In the genomic region with DNA sequence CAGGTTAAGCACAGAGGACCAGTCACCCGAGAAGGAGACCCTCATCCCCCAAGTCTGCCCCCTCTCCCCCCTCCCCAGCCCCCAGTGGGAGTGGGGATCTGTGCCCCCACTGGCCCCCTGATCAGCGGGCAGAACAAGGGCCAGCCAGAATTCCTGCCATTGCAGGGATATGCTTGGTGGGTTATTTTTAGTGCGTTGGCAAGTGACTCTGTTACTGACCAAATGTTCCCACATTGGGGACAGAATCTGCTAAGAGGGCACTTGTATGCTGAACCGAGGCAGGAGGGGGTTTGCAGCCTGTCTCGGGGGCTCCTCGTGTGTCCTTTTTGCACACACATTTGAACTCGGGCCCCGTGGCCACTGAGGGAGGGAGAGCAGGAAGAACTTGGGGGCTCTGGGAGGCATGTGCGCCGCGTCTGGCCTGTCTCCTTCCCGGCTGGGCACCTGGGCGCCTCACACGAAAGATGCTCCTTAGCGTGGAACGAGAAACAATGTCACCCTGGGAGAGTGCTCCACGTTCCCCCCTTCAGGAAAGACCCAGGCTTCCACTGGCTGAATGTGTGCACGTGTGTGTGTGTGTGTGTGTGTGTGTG, we compare ENCODE assay signal across 17 cellular contexts.
A peak's percentile ranks its signal among the peaks of the same experiment; 100 is the strongest.
DNase-seq lines count a peak whose midpoint lies in the region; ATAC-seq and TF ChIP-seq lines count a peak whose summit lies in the region.
"Had no signal": no experiment of that assay in that cellular context is flagged by ENCODE, and none has a peak within 500 bp of the region (broad histone marks: within the 10 kb centered on the region; RNA-seq: fewer than 3 reads in every experiment).

No MANE protein-coding gene starts in this region.

- H3K4me1 ChIP-seq in right cardiac atrium (ENCODE audit: control insufficient read depth, insufficient read depth, low read length), result no peaks in the 10 kb centered on the region
- H3K4me1 ChIP-seq in gastrocnemius medialis, result peaks cover 56 to 68% of the 10 kb centered on the region in 2 donors
- H3K4me1 ChIP-seq in OCI-LY7 (ENCODE audit: insufficient read depth, low read length, poor library complexity, severe bottlenecking), result peaks cover 3% of the 10 kb centered on the region

- CTCF ChIA-PET in activated CD8-positive, alpha-beta T cell treated with anti-CD3 and anti-CD28 coated beads, Interleukin-2, amount 10 ng/mL, durations not matched to agents 7 days and 5 days (lab: Charles Lee), result interaction anchor here (0.9 to 1.1 kb wide), 2 partner anchors 27 to 367 kb away, joined by 3 read pairs; no protein-coding TSS in a partner anchor
- CTCF ChIA-PET in OCI-LY7 (lab: Charles Lee; ENCODE audit: unreplicated experiment), result no interaction called here

- no peak overlapping the region for H3K27ac Mint-ChIP-seq in activated CD8-positive, alpha-beta T cell treated with anti-CD3 and anti-CD28 coated beads, Interleukin-2, amount 10 ng/mL, durations not matched to agents 7 days and 5 days
- H3K27ac Mint-ChIP-seq in activated naive CD8-positive, alpha-beta T cell treated with anti-CD3 and anti-CD28 coated beads, Interleukin-2, amount 50 U/mL, for 24 hours, result no peak overlapping the region
- H3K27ac Mint-ChIP-seq: B cell had no signal

- no peak for TF ChIP-seq CTCF in gastrocnemius medialis (IDR thresholded peaks at IDR 0.05 in 4 of 5, conservative IDR thresholded peaks at IDR 0.05 in 1 of 5)
- no peak for TF ChIP-seq CTCF in OCI-LY7 (conservative IDR thresholded peaks at IDR 0.05; ENCODE audit: low read length)

- no TSS peak for BruUV-seq in OCI-LY7 (replicated peaks; lab: Mats Ljungman, UMichigan)

- WGBS in right cardiac atrium, result 44% methylated on average over 18 of the region's 18 CpGs

- intact Hi-C loops in Right ventricle myocardium superior (cut with DNase I) (loop anchor here (5.0 to 10.0 kb wide), 2 partner anchors 66 to 198 kb away; a partner anchor contains a TSS), right cardiac atrium (cut with DNase I) (loop anchor here (5.0 to 10.0 kb wide), 4 partner anchors 71 to 348 kb away; no protein-coding TSS in a partner anchor), gastrocnemius medialis (cut with DNase I; ENCODE audit: low total_unique reads) (loop anchor here (2.0 to 5.0 kb wide), 3 partner anchors 171 to 251 kb away; no protein-coding TSS in a partner anchor), OCI-LY7 (cut with micrococcal nuclease; ENCODE audit: unreplicated experiment) (no loop called here)

- POLR2A ChIA-PET in activated CD8-positive, alpha-beta T cell treated with anti-CD3 and anti-CD28 coated beads, Interleukin-2, amount 10 ng/mL, durations not matched to agents 7 days and 5 days (lab: Charles Lee), result no interaction called here
- POLR2A ChIA-PET in OCI-LY7 (lab: Charles Lee), result interaction anchor here (0.7 kb wide), 1 partner anchor 311 kb away, joined by 5 read pairs; no protein-coding TSS in a partner anchor

- no peaks in the 10 kb centered on the region for H3K9me2 ChIP-seq in OCI-LY7 (ENCODE audit: insufficient read depth, low read length)

- peak; percentile 72 for ATAC-seq in Right ventricle myocardium superior (ENCODE audit: poor library complexity)
- peak; percentile 32 to 47 for ATAC-seq in right cardiac atrium
- ATAC-seq in gastrocnemius medialis, result peak; percentile 67 to 78
- ATAC-seq in activated CD8-positive, alpha-beta T cell treated with anti-CD3 and anti-CD28 coated beads, Interleukin-2, amount 10 ng/mL, durations not matched to agents 7 days and 5 days, result no peak
- no peak for ATAC-seq in activated naive CD8-positive, alpha-beta T cell treated with anti-CD3 and anti-CD28 coated beads, Interleukin-2, amount 50 U/mL, for 24 hours

- H3K27me3 Mint-ChIP-seq in activated CD8-positive, alpha-beta T cell treated with anti-CD3 and anti-CD28 coated beads, Interleukin-2, amount 10 ng/mL, durations not matched to agents 7 days and 5 days (ENCODE audit: low read depth), result peaks cover 47% of the 10 kb centered on the region
- H3K27me3 Mint-ChIP-seq in activated naive CD8-positive, alpha-beta T cell treated with anti-CD3 and anti-CD28 coated beads, Interleukin-2, amount 50 U/mL, for 24 hours, result peaks cover 37% of the 10 kb centered on the region

- H3K9me3 Mint-ChIP-seq in activated CD8-positive, alpha-beta T cell treated with anti-CD3 and anti-CD28 coated beads, Interleukin-2, amount 10 ng/mL, durations not matched to agents 7 days and 5 days (ENCODE audit: insufficient read depth), result no peaks in the 10 kb centered on the region
- no peaks in the 10 kb centered on the region for H3K9me3 Mint-ChIP-seq in activated naive CD8-positive, alpha-beta T cell treated with anti-CD3 and anti-CD28 coated beads, Interleukin-2, amount 50 U/mL, for 24 hours

- TF ChIP-seq POLR2A in gastrocnemius medialis (IDR thresholded peaks at IDR 0.05), result peak in 1 of 2 donors; percentile 6

- no peak overlapping the region for H3K4me2 ChIP-seq in OCI-LY7 (ENCODE audit: low read length)

- peaks cover 10% of the 10 kb centered on the region for H3K4me1 Mint-ChIP-seq in activated CD8-positive, alpha-beta T cell treated with anti-CD3 and anti-CD28 coated beads, Interleukin-2, amount 10 ng/mL, durations not matched to agents 7 days and 5 days (ENCODE audit: low read depth)
- H3K4me1 Mint-ChIP-seq in activated naive CD8-positive, alpha-beta T cell treated with anti-CD3 and anti-CD28 coated beads, Interleukin-2, amount 50 U/mL, for 24 hours, result peaks cover 11% of the 10 kb centered on the region

- H3K4me3 ChIP-seq in right cardiac atrium (ENCODE audit: low read length) (no peak overlapping the region), gastrocnemius medialis (peak overlapping the region in 2 of 4 donors; percentile 7 to 15), OCI-LY7 (ENCODE audit: low read depth, low read length, poor library complexity, severe bottlenecking) (no peak overlapping the region)
- H3K4me3 ChIP-seq: HAP-1 had no signal

- H4K20me1 ChIP-seq in OCI-LY7 (ENCODE audit: insufficient read depth, low read length), result no peaks in the 10 kb centered on the region

- H3K27me3 ChIP-seq in right cardiac atrium (ENCODE audit: control insufficient read depth, insufficient read depth), result no peaks in the 10 kb centered on the region
- H3K27me3 ChIP-seq in gastrocnemius medialis, result peaks cover 0 to 3% (median 0%) of the 10 kb centered on the region in 3 donors

- H3K36me3 ChIP-seq in gastrocnemius medialis (no peaks in the 10 kb centered on the region), OCI-LY7 (ENCODE audit: insufficient read depth, low read length) (no peaks in the 10 kb centered on the region)
- H3K36me3 ChIP-seq: HAP-1 had no signal

- no peaks in the 10 kb centered on the region for H3K36me3 Mint-ChIP-seq in activated CD8-positive, alpha-beta T cell treated with anti-CD3 and anti-CD28 coated beads, Interleukin-2, amount 10 ng/mL, durations not matched to agents 7 days and 5 days (ENCODE audit: low read depth)
- H3K36me3 Mint-ChIP-seq in activated naive CD8-positive, alpha-beta T cell treated with anti-CD3 and anti-CD28 coated beads, Interleukin-2, amount 50 U/mL, for 24 hours (ENCODE audit: low read depth), result no peaks in the 10 kb centered on the region

- no peak overlapping the region for H2AFZ ChIP-seq in OCI-LY7 (ENCODE audit: low read length)

- no peak overlapping the region for H3K4me3 Mint-ChIP-seq in activated CD8-positive, alpha-beta T cell treated with anti-CD3 and anti-CD28 coated beads, Interleukin-2, amount 10 ng/mL, durations not matched to agents 7 days and 5 days
- H3K4me3 Mint-ChIP-seq in activated naive CD8-positive, alpha-beta T cell treated with anti-CD3 and anti-CD28 coated beads, Interleukin-2, amount 50 U/mL, for 24 hours, result no peak overlapping the region
- H3K4me3 Mint-ChIP-seq: B cell had no signal

- in situ Hi-C loops in G401 (cut with HindIII; ENCODE audit: low sequenced_read_pairs), result no loop called here
- in situ Hi-C loops in gastrocnemius medialis (cut with MboI; ENCODE audit: low sequenced_read_pairs in 4 of 4), result loop anchor here in 1 of 4 donors (5.0 kb wide), 1 partner anchor 356 kb away; no protein-coding TSS in a partner anchor

- H3K79me2 ChIP-seq in OCI-LY7 (ENCODE audit: insufficient read depth, low read depth, low read length), result no peaks in the 10 kb centered on the region

- H3K9me3 ChIP-seq in right cardiac atrium (ENCODE audit: control insufficient read depth, low read length) (no peaks in the 10 kb centered on the region), gastrocnemius medialis (no peaks in the 10 kb centered on the region), OCI-LY7 (ENCODE audit: low read length) (no peaks in the 10 kb centered on the region)
- H3K9me3 ChIP-seq: HAP-1 had no signal

- H3K27ac ChIP-seq in right cardiac atrium (ENCODE audit: low read length) (peak overlapping the region; percentile 46), gastrocnemius medialis (peak overlapping the region; percentile 81 to 94 (median 92)), OCI-LY7 (ENCODE audit: low read depth, low read length, poor library complexity, severe bottlenecking) (no peak overlapping the region)

- DNase-seq in G401 (ENCODE audit: low spot score) (peak; percentile 64), Right ventricle myocardium superior (no peak), right cardiac atrium (no peak), gastrocnemius medialis (peak; percentile 51 to 57), OCI-LY7 (ENCODE audit: low spot score) (no peak)
- no peak for DNase-seq in activated CD8-positive, alpha-beta T cell treated with anti-CD3 and anti-CD28 coated beads, Interleukin-2, amount 10 ng/mL, durations not matched to agents 7 days and 5 days
- no peak for DNase-seq in activated naive CD8-positive, alpha-beta T cell treated with anti-CD3 and anti-CD28 coated beads, Interleukin-2, amount 50 U/mL, for 24 hours
- DNase-seq: DMS 273 treated with DMSO at 0.1 percent for 48 hours, DND-41, IMR-90, NCI-H1417 treated with DMSO at 0.1 percent for 48 hours, NCI-H1930, NCI-H748 treated with DMSO at 0.1 percent for 48 hours, OCI-M1, SHP77 treated with DMSO at 0.1 percent for 48 hours had no signal

Comparison
In these comparisons a context has a peak if more than half of its experiments do, and no peak if none do; other contexts are left out.
1. DNase-seq: peak in G401 (single experiment) and gastrocnemius medialis (2 of 2); none in Right ventricle myocardium superior (single experiment), right cardiac atrium (0 of 3), activated CD8-positive, alpha-beta T cell treated with anti-CD3 and anti-CD28 coated beads, Interleukin-2, amount 10 ng/mL, durations not matched to agents 7 days and 5 days (single experiment), OCI-LY7 (single experiment) and activated naive CD8-positive, alpha-beta T cell treated with anti-CD3 and anti-CD28 coated beads, Interleukin-2, amount 50 U/mL, for 24 hours (single experiment).
2. ATAC-seq: peak in Right ventricle myocardium superior (single experiment), right cardiac atrium (2 of 2) and gastrocnemius medialis (2 of 2); none in activated CD8-positive, alpha-beta T cell treated with anti-CD3 and anti-CD28 coated beads, Interleukin-2, amount 10 ng/mL, durations not matched to agents 7 days and 5 days (single experiment) and activated naive CD8-positive, alpha-beta T cell treated with anti-CD3 and anti-CD28 coated beads, Interleukin-2, amount 50 U/mL, for 24 hours (single experiment).